Comparison of ENCODE assay signal across 8 cellular contexts in genomic region chr6:19812512-19813119, GRCh38. TPM values are rescaled to one million over a fixed set of nuclear protein-coding genes. Genes with fewer than 3 reads are reported as not detected.
DNase-seq lines count a peak whose midpoint lies in the region; ATAC-seq, FAIRE-seq and TF ChIP-seq lines count a peak whose summit lies in the region.

No MANE protein-coding gene starts in this region.

- DNase-seq in AG20443 (ENCODE audit: low spot score) = peak; percentile 56
- DNase-seq in HCT116 (ENCODE audit: low read depth, low spot score) = peak; percentile 38
- peak; percentile 53 for DNase-seq in hepatocyte (ENCODE audit: low spot score)
- DNase-seq in urothelium cell line (ENCODE audit: low spot score) = peak; percentile 13
- no peak for DNase-seq in CD4-positive, alpha-beta T cell

- RAD21 ChIA-PET in HCT116 (lab: Charles Lee; ENCODE audit: low non-redundant PET in 1 of 2, low total read pairs in 2 of 2, uncharacterized antibody in 2 of 2, unreplicated experiment in 2 of 2) = no interaction called here

- TF ChIP-seq RAD21 in HCT116 (IDR thresholded peaks at IDR 0.05; ENCODE audit: low read depth) = peak; percentile 56

- TF ChIP-seq CTCF in HCT116 (IDR thresholded peaks at IDR 0.05 in 2 of 3, conservative IDR thresholded peaks at IDR 0.05 in 1 of 3; ENCODE audit: borderline replicate concordance in 1 of 3, insufficient read depth in 1 of 3, low read depth in 2 of 3, low read length in 2 of 3) (peak; percentile 42 to 78 (median 67); a peak in 5 of 6 replicates), hepatocyte (IDR thresholded peaks at IDR 0.05; ENCODE audit: poor library complexity) (peak; percentile 52)
- no peak for TF ChIP-seq CTCF in CD4-positive, alpha-beta T cell (IDR thresholded peaks at IDR 0.05)

- no peaks in the 10 kb centered on the region for H3K4me1 Mint-ChIP-seq in CD4-positive, alpha-beta T cell (ENCODE audit: low read depth)

- H3K36me3 ChIP-seq in HCT116 (ENCODE audit: control insufficient read depth in 1 of 2, insufficient read depth in 2 of 2, low read length in 2 of 2) (no peaks in the 10 kb centered on the region), hepatocyte (replicated peaks; ENCODE audit: insufficient read depth, low read depth) (no peaks in the 10 kb centered on the region)

- no peaks in the 10 kb centered on the region for H3K27me3 Mint-ChIP-seq in CD4-positive, alpha-beta T cell

- intact Hi-C loops in HCT116 (cut with micrococcal nuclease) = no loop called here
- intact Hi-C loops in CD4-positive, alpha-beta T cell (cut with DNase I, micrococcal nuclease) = no loop called here

- CTCF ChIA-PET in HCT116 (lab: Charles Lee) = interaction anchor here (0.7 kb wide), 1 partner anchor 48 kb away, joined by 4 read pairs; no protein-coding TSS in a partner anchor
- CTCF ChIA-PET in CD4-positive, alpha-beta T cell (lab: Charles Lee) = no interaction called here

- H3K9me3 ChIP-seq in HCT116 (ENCODE audit: control insufficient read depth in 1 of 2, insufficient read depth in 1 of 2, low read depth in 1 of 2, low read length in 2 of 2) = no peaks in the 10 kb centered on the region
- no peaks in the 10 kb centered on the region for H3K9me3 ChIP-seq in hepatocyte (ENCODE audit: low read depth)
- H3K9me3 ChIP-seq in CD4-positive, alpha-beta T cell (ENCODE audit: control insufficient read depth, low read length) = no peaks in the 10 kb centered on the region

- no TSS peak for BruUV-seq in HCT116 (replicated peaks; lab: Mats Ljungman, UMichigan)

- no peak overlapping the region for H3K9ac ChIP-seq in HCT116 (ENCODE audit: low read length)

- ATAC-seq in HCT116 (peak; percentile 84), HG03045 (IDR thresholded peaks at IDR 0.05; ENCODE audit: unreplicated experiment) (no peak), GM21390 (IDR thresholded peaks at IDR 0.05; ENCODE audit: unreplicated experiment) (no peak)
- no peak for ATAC-seq in CD4-positive, alpha-beta T cell (ENCODE audit: poor library complexity)

- H3K4me1 ChIP-seq in HCT116 (ENCODE audit: control insufficient read depth in 1 of 2, insufficient read depth in 2 of 2, low read length in 2 of 2) = peaks cover 18 to 22% of the 10 kb centered on the region in 2 experiments
- H3K4me1 ChIP-seq in hepatocyte (ENCODE audit: insufficient read depth) = no peaks in the 10 kb centered on the region

- H3K4me3 Mint-ChIP-seq in CD4-positive, alpha-beta T cell = no peak overlapping the region

- TF ChIP-seq POLR2A in HCT116 (IDR thresholded peaks at IDR 0.05; ENCODE audit: borderline replicate concordance, extremely low read depth, insufficient read depth, insufficient read length) = no peak

- H3K36me3 Mint-ChIP-seq in CD4-positive, alpha-beta T cell (ENCODE audit: low read depth) = no peaks in the 10 kb centered on the region

- no peak overlapping the region for H3K27ac Mint-ChIP-seq in CD4-positive, alpha-beta T cell

- H2AFZ ChIP-seq in HCT116 (ENCODE audit: low read depth, low read length, poor library complexity, severe bottlenecking) (peak overlapping the region; percentile 66), hepatocyte (no peak overlapping the region)

- H4K20me1 ChIP-seq in HCT116 (ENCODE audit: insufficient read depth) = no peaks in the 10 kb centered on the region
- H4K20me1 ChIP-seq in hepatocyte (ENCODE audit: insufficient read depth, poor library complexity, severe bottlenecking) = no peaks in the 10 kb centered on the region

- H3K4me2 ChIP-seq in HCT116 (ENCODE audit: low read length) (no peak overlapping the region), hepatocyte (no peak overlapping the region)

- POLR2A ChIA-PET in HCT116 (lab: Charles Lee) = no interaction called here
- POLR2A ChIA-PET in CD4-positive, alpha-beta T cell (lab: Charles Lee) = no interaction called here

- no peaks in the 10 kb centered on the region for H3K27me3 ChIP-seq in HCT116 (ENCODE audit: insufficient read depth, low read length)
- no peaks in the 10 kb centered on the region for H3K27me3 ChIP-seq in hepatocyte
- H3K27me3 ChIP-seq in CD4-positive, alpha-beta T cell (ENCODE audit: control insufficient read depth, insufficient read depth, low read length) = no peaks in the 10 kb centered on the region

- H3K79me2 ChIP-seq in HCT116 (ENCODE audit: insufficient read depth, low read length) (no peaks in the 10 kb centered on the region), hepatocyte (no peaks in the 10 kb centered on the region)

- no peaks in the 10 kb centered on the region for H3K9me3 Mint-ChIP-seq in CD4-positive, alpha-beta T cell

- H3K4me3 ChIP-seq in HCT116 (replicated peaks in 1 of 2; ENCODE audit: low read depth in 1 of 2, low read length in 2 of 2) (no peak overlapping the region), hepatocyte (no peak overlapping the region)

- 52% methylated on average over 6 of the region's 6 CpGs for WGBS in hepatocyte (ENCODE audit: low lambda C conversion rate, missing lambda C conversion rate)

- FAIRE-seq in TTC549 (lab: Jason Lieb, UNC) (peak; percentile 91), urothelium cell line (lab: Jason Lieb, UNC) (no peak)

- H3K9me2 ChIP-seq in HCT116 (ENCODE audit: insufficient read depth) = no peaks in the 10 kb centered on the region
- no peaks in the 10 kb centered on the region for H3K9me2 ChIP-seq in hepatocyte (replicated peaks; ENCODE audit: insufficient read depth)

- no peak overlapping the region for H3K27ac ChIP-seq in HCT116 (ENCODE audit: low read depth, low read length)
- no peak overlapping the region for H3K27ac ChIP-seq in hepatocyte
- no peak overlapping the region for H3K27ac ChIP-seq in CD4-positive, alpha-beta T cell (ENCODE audit: low read depth, low read length)

TF ChIP-seq in HCT116, 20 proteins besides CTCF, POLR2A, EP300 and RAD21:
- TF ChIP-seq EZH2 (IDR thresholded peaks at IDR 0.05) (no peak), CBX3 (IDR thresholded peaks at IDR 0.05; ENCODE audit: low read depth) (peak; percentile 22; the same call in 1 of the 2 replicates), REST (IDR thresholded peaks at IDR 0.05; ENCODE audit: low read depth) (no peak), ZBTB33 (IDR thresholded peaks at IDR 0.05; ENCODE audit: extremely low read depth, insufficient replicate concordance, low read length) (no peak), YY1 (IDR thresholded peaks at IDR 0.05; ENCODE audit: extremely low read depth, insufficient replicate concordance, low read depth, low read length) (no peak), JUND (IDR thresholded peaks at IDR 0.05) (no peak), MAX (IDR thresholded peaks at IDR 0.05) (no peak), SIN3A (IDR thresholded peaks at IDR 0.05; ENCODE audit: low read depth) (no peak)

RNA-seq across cellular contexts. Expression of gene ID4, which starts 24.6 kb away (rescaled TPM):
- total RNA-seq in HCT116 (2021; ENCODE audit: unreplicated experiment) = 0.10 TPM
- 0.09 and 0.13 TPM in 2 replicates for polyA plus RNA-seq in HCT116 (2012)
- total RNA-seq in hepatocyte = 44.3 and 54.6 TPM in 2 replicates
- 89.2 and 137 TPM in 2 replicates for polyA plus RNA-seq in hepatocyte
- not detected for total RNA-seq in CD4-positive, alpha-beta T cell

Comparison
In these comparisons a context has a peak if more than half of its experiments do, and no peak if none do; other contexts are left out.
1. DNase-seq: peak in AG20443 (single experiment), HCT116 (single experiment), hepatocyte (single experiment) and urothelium cell line (single experiment); none in CD4-positive, alpha-beta T cell (0 of 10).
2. RNA of gene ID4, which starts 24.6 kb away (total RNA-seq): 44.3 to 54.6 TPM in hepatocyte; 0.10 TPM in HCT116 (single experiment) and not detected in CD4-positive, alpha-beta T cell; every median in the first group is over 10 times any median in the second.